26 cellular contexts compared by ENCODE assay signal in the genomic region with DNA sequence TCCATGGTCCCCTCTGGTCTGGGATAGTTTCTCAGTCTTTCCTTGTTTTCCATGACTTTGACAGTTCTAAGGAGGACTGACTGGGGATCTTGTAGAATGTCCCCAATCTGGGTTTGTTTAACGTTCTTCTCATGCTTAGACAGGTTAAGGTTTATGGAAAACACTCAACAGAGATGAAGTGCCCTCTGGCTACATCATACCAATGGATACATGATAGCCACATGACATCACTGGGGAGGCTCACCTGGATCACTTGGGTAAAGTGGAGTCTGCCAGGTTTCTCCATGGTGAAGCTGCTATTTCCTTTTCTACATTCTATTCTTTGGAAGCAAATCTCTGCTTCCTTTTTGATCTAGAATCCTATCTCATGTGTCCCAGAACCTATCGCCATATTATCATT. TPM values are rescaled to one million over a fixed set of nuclear protein-coding genes. Genes with fewer than 3 reads are reported as not detected.
DNase-seq lines count a peak whose midpoint lies in the region; ATAC-seq and TF ChIP-seq lines count a peak whose summit lies in the region.
"Had no signal": no experiment of that assay in that cellular context is flagged by ENCODE, and none has a peak within 500 bp of the region (broad histone marks: within the 10 kb centered on the region; RNA-seq: fewer than 3 reads in every experiment).

No MANE protein-coding gene starts in this region.

- no peak for TF ChIP-seq CTCF in epithelial cell of esophagus (IDR thresholded peaks at IDR 0.05; ENCODE audit: insufficient read depth, low read depth, low read length, missing control alignments)
- TF ChIP-seq CTCF in left lung (IDR thresholded peaks at IDR 0.05) = no peak

- H3K27ac ChIP-seq in left lung = no peak overlapping the region
- H3K27ac ChIP-seq: A549; BLaER1 treated with 17β-estradiol and CSF1 and Interleukin-3, amounts not matched to agents 10 nM and 100 nM; HL-60; KMS-11; SJCRH30 had no signal

- ATAC-seq in left lung = no peak
- ATAC-seq: A549, HCT116, PC-3, Right ventricle myocardium inferior, SK-N-SH treated with all-trans-retinoic acid at 6 μM for 48 hours, T-helper 17 cell had no signal

- peak; percentile 2 for DNase-seq in activated effector memory CD4-positive, alpha-beta T cell treated with anti-CD3 and anti-CD28 coated beads, Interleukin-2, amount 50 U/mL, for 16 hours
- no peak for DNase-seq in activated effector memory CD4-positive, alpha-beta T cell treated with Interleukin-2 at 50 U/mL for 16 hours
- DNase-seq in NCI-H2029 (lab: John Stamatoyannopoulos, UW) = peak; percentile 87
- DNase-seq in NCI-H2196 (lab: John Stamatoyannopoulos, UW; ENCODE audit: unreplicated experiment) = peak; percentile 59
- DNase-seq in epithelial cell of esophagus (ENCODE audit: low read depth) = peak; percentile 76
- DNase-seq in activated CD8-positive, alpha-beta memory T cell treated with anti-CD3 and anti-CD28 coated beads for 24 hours = no peak
- no peak for DNase-seq in left lung
- DNase-seq: AML-193; CD4-positive, alpha-beta T cell; DMS 273 treated with DMSO at 0.1 percent for 48 hours; NCI-H1092; NCI-H1436 treated with DMSO at 0.1 percent for 48 hours; NCI-H2081; NCI-H2227 treated with DMSO at 0.1 percent for 48 hours; NCI-H748 treated with DMSO at 0.1 percent for 48 hours; NK-92 treated with Interleukin-12 subunit alpha and Interleukin-12 subunit beta, amount 100 ng/mL, for 24 hours; PC-3; SJCRH30; T-helper 17 cell had no signal

- H3K4me1 ChIP-seq in left lung = no peaks in the 10 kb centered on the region
- H3K4me1 ChIP-seq: A549; BLaER1 treated with 17β-estradiol and CSF1 and Interleukin-3, amounts not matched to agents 10 nM and 100 nM had no signal

- intact Hi-C loops in left lung (cut with DNase I) = loop anchor here in 1 of 2 donors (10.0 kb wide), 1 partner anchor 454 kb away; no protein-coding TSS in a partner anchor

- H3K4me3 ChIP-seq in epithelial cell of esophagus (ENCODE audit: low read length) = no peak overlapping the region
- no peak overlapping the region for H3K4me3 ChIP-seq in left lung
- H3K4me3 ChIP-seq: A549; BLaER1 treated with 17β-estradiol and CSF1 and Interleukin-3, amounts not matched to agents 10 nM and 100 nM; SJCRH30 had no signal

- no peaks in the 10 kb centered on the region for H3K9me3 ChIP-seq in left lung
- H3K9me3 ChIP-seq: A549; BLaER1 treated with 17β-estradiol and CSF1 and Interleukin-3, amounts not matched to agents 10 nM and 100 nM; SJCRH30 had no signal

- no peaks in the 10 kb centered on the region for H3K27me3 ChIP-seq in left lung
- H3K27me3 ChIP-seq: BLaER1 treated with 17β-estradiol and CSF1 and Interleukin-3, amounts not matched to agents 10 nM and 100 nM; SJCRH30 had no signal

- no peaks in the 10 kb centered on the region for H3K36me3 ChIP-seq in left lung
- H3K36me3 ChIP-seq: BLaER1 treated with 17β-estradiol and CSF1 and Interleukin-3, amounts not matched to agents 10 nM and 100 nM; SJCRH30 had no signal

RNA-seq across cellular contexts. Expression of a gene that starts 23.8 kb away (rescaled TPM):
- 10 to 100 TPM; 18.3 to 27.1 TPM for total RNA-seq in left lung

RNA-seq across cellular contexts. Expression of a gene that starts 55.5 kb away (rescaled TPM):
- total RNA-seq in left lung = 1 to 10 TPM; 3.2 to 5.9 TPM
- total RNA-seq: CD4-positive, alpha-beta T cell; Right ventricle myocardium inferior; T-helper 17 cell had no signal

Comparison
In these comparisons a context has a peak if more than half of its experiments do, and no peak if none do; other contexts are left out.
1. DNase-seq: peak in activated effector memory CD4-positive, alpha-beta T cell treated with anti-CD3 and anti-CD28 coated beads, Interleukin-2, amount 50 U/mL, for 16 hours (single experiment), NCI-H2029 (single experiment), NCI-H2196 (single experiment) and epithelial cell of esophagus (single experiment); none in activated effector memory CD4-positive, alpha-beta T cell treated with Interleukin-2 at 50 U/mL for 16 hours (single experiment), activated CD8-positive, alpha-beta memory T cell treated with anti-CD3 and anti-CD28 coated beads for 24 hours (single experiment) and left lung (0 of 2).